33 cellular contexts compared by ENCODE assay signal in the genomic region with DNA sequence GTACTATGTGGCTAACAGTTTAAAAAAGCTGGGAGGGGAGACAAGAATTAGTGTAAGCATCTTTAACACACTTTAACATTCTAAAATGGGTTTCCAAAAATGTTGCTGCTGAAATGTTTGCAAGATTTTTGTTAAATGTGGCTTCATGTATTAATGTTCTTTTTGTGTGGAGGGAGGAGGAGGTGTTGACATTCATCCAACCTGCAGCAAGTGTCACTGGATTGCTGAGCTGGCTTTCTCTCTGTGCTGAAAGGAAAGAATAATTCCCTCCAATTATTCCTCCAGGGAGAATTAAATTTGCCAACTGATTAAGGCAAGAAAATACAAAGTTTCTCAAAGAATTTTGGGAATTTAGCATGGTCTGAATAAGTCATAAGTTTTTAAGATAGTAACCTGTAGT.
"Had no signal": no experiment of that assay in that cellular context is flagged by ENCODE, and none has a peak within 500 bp of the region (broad histone marks: within the 10 kb centered on the region; RNA-seq: fewer than 3 reads in every experiment).

No MANE protein-coding gene starts in this region.

- H3K4me3 Mint-ChIP-seq: activated CD4-positive, alpha-beta memory T cell treated with anti-CD3 and anti-CD28 coated beads for 36 hours; activated CD4-positive, alpha-beta T cell treated with anti-CD3 and anti-CD28 coated beads for 36 hours; activated CD4-positive, alpha-beta T cell treated with anti-CD3 and anti-CD28 coated beads, Interleukin-2, amount 10 ng/mL, durations not matched to agents 24 days and 14 days; activated CD8-positive, alpha-beta memory T cell treated with anti-CD3 and anti-CD28 coated beads, Interleukin-2, amount 10 ng/mL, durations not matched to agents 7 days and 5 days; activated CD8-positive, alpha-beta T cell treated with anti-CD3 and anti-CD28 coated beads, Interleukin-2, amount 10 ng/mL, durations not matched to agents 7 days and 5 days; activated naive CD4-positive, alpha-beta T cell treated with anti-CD3 and anti-CD28 coated beads for 36 hours; activated naive CD4-positive, alpha-beta T cell treated with anti-CD3 and anti-CD28 coated beads, Interleukin-2, amount 50 U/mL, for 24 hours; activated naive CD8-positive, alpha-beta T cell treated with anti-CD3 and anti-CD28 coated beads for 36 hours; activated naive CD8-positive, alpha-beta T cell treated with anti-CD3 and anti-CD28 coated beads, Interleukin-2, amount 50 U/mL, for 24 hours; activated T-helper 1 cell treated with anti-CD3 and anti-CD28 coated beads, Interleukin-12 subunit alpha, Interleukin-12 subunit beta, Interleukin-2, Interleukin-4 antibody, amounts not matched to agents 30 ng/mL and 10 ng/mL and 1 ng/mL, durations not matched to agents 14 hours and 24 hours and 36 hours; central memory CD8-positive, alpha-beta T cell; dendritic cell treated with granulocyte-macrophage colony-stimulating factor and Interleukin-4, amounts not matched to agents 40 ng/mL and 50 ng/mL, for 4 days; endodermal cell had no signal

- ATAC-seq: activated CD4-positive, alpha-beta T cell treated with anti-CD3 and anti-CD28 coated beads for 36 hours; activated CD8-positive, alpha-beta memory T cell treated with anti-CD3 and anti-CD28 coated beads, Interleukin-2, amount 10 ng/mL, durations not matched to agents 7 days and 5 days; activated CD8-positive, alpha-beta T cell treated with anti-CD3 and anti-CD28 coated beads, Interleukin-2, amount 10 ng/mL, durations not matched to agents 7 days and 5 days; activated naive CD8-positive, alpha-beta T cell treated with anti-CD3 and anti-CD28 coated beads, Interleukin-2, amount 50 U/mL, for 24 hours; esophagus mucosa; heart left ventricle had no signal

- H3K36me3 ChIP-seq: ascending aorta, breast epithelium, cardiac muscle cell, heart left ventricle had no signal

- H3K4me1 Mint-ChIP-seq: activated CD4-positive, alpha-beta T cell treated with anti-CD3 and anti-CD28 coated beads for 36 hours; activated CD4-positive, alpha-beta T cell treated with anti-CD3 and anti-CD28 coated beads, Interleukin-2, amount 10 ng/mL, durations not matched to agents 24 days and 14 days; activated CD8-positive, alpha-beta memory T cell treated with anti-CD3 and anti-CD28 coated beads, Interleukin-2, amount 10 ng/mL, durations not matched to agents 7 days and 5 days; activated naive CD4-positive, alpha-beta T cell treated with anti-CD3 and anti-CD28 coated beads, Interleukin-2, amount 50 U/mL, for 24 hours; activated naive CD8-positive, alpha-beta T cell treated with anti-CD3 and anti-CD28 coated beads for 36 hours; activated naive CD8-positive, alpha-beta T cell treated with anti-CD3 and anti-CD28 coated beads, Interleukin-2, amount 50 U/mL, for 24 hours; central memory CD8-positive, alpha-beta T cell; endodermal cell had no signal

- H3K36me3 Mint-ChIP-seq: activated CD4-positive, alpha-beta memory T cell treated with anti-CD3 and anti-CD28 coated beads for 36 hours; activated CD8-positive, alpha-beta memory T cell treated with anti-CD3 and anti-CD28 coated beads, Interleukin-2, amount 10 ng/mL, durations not matched to agents 7 days and 5 days; activated naive CD4-positive, alpha-beta T cell treated with anti-CD3 and anti-CD28 coated beads, Interleukin-2, amount 50 U/mL, for 24 hours; activated naive CD8-positive, alpha-beta T cell treated with anti-CD3 and anti-CD28 coated beads for 36 hours; brain had no signal

- H3K4me1 ChIP-seq: ascending aorta, breast epithelium had no signal

- DNase-seq: activated CD4-positive, alpha-beta memory T cell treated with anti-CD3 and anti-CD28 coated beads for 36 hours; activated CD4-positive, alpha-beta T cell treated with anti-CD3 and anti-CD28 coated beads for 36 hours; activated CD4-positive, alpha-beta T cell treated with anti-CD3 and anti-CD28 coated beads, Interleukin-2, amount 10 ng/mL, durations not matched to agents 24 days and 14 days; activated CD4-positive, CD25-positive, alpha-beta regulatory T cell; activated CD4-positive, CD25-positive, alpha-beta regulatory T cell treated with anti-CD3 and anti-CD28 coated beads, Interleukin-2, amount 50 U/mL, for 72 hours; activated CD8-positive, alpha-beta memory T cell treated with anti-CD3 and anti-CD28 coated beads, Interleukin-2, amount 10 ng/mL, durations not matched to agents 7 days and 5 days; activated CD8-positive, alpha-beta memory T cell treated with anti-CD3 and anti-CD28 coated beads, Interleukin-2, amount 50 U/mL, for 4 hours; activated CD8-positive, alpha-beta T cell treated with anti-CD3 and anti-CD28 coated beads, Interleukin-2, amount 10 ng/mL, durations not matched to agents 7 days and 5 days; activated effector memory CD4-positive, alpha-beta T cell treated with anti-CD3 and anti-CD28 coated beads, Interleukin-2, amount 50 U/mL, for 16 hours; activated naive CD4-positive, alpha-beta T cell treated with anti-CD3 and anti-CD28 coated beads for 36 hours; activated naive CD8-positive, alpha-beta T cell treated with anti-CD3 and anti-CD28 coated beads for 36 hours; activated naive CD8-positive, alpha-beta T cell treated with anti-CD3 and anti-CD28 coated beads, Interleukin-2, amount 50 U/mL, for 24 hours; activated T-cell treated with anti-CD3 and anti-CD28 coated beads, Interleukin-2, amount 50 U/mL, for 1 hour; activated T-cell treated with anti-CD3 and anti-CD28 coated beads, Interleukin-2, amount 50 U/mL, for 48 hours; dorsolateral prefrontal cortex; effector memory CD4-positive, alpha-beta T cell; endodermal cell; foreskin fibroblast; glutamatergic neuron; heart left ventricle; T-helper 1 cell; T-helper 2 cell had no signal

- H3K27ac Mint-ChIP-seq: activated CD4-positive, alpha-beta memory T cell treated with anti-CD3 and anti-CD28 coated beads for 36 hours; activated CD4-positive, alpha-beta T cell treated with anti-CD3 and anti-CD28 coated beads for 36 hours; activated CD4-positive, alpha-beta T cell treated with anti-CD3 and anti-CD28 coated beads, Interleukin-2, amount 10 ng/mL, durations not matched to agents 24 days and 14 days; activated CD8-positive, alpha-beta memory T cell treated with anti-CD3 and anti-CD28 coated beads, Interleukin-2, amount 10 ng/mL, durations not matched to agents 7 days and 5 days; activated CD8-positive, alpha-beta T cell treated with anti-CD3 and anti-CD28 coated beads, Interleukin-2, amount 10 ng/mL, durations not matched to agents 7 days and 5 days; activated naive CD4-positive, alpha-beta T cell treated with anti-CD3 and anti-CD28 coated beads for 36 hours; activated naive CD4-positive, alpha-beta T cell treated with anti-CD3 and anti-CD28 coated beads, Interleukin-2, amount 50 U/mL, for 24 hours; activated naive CD8-positive, alpha-beta T cell treated with anti-CD3 and anti-CD28 coated beads for 36 hours; activated naive CD8-positive, alpha-beta T cell treated with anti-CD3 and anti-CD28 coated beads, Interleukin-2, amount 50 U/mL, for 24 hours; activated T-helper 1 cell treated with anti-CD3 and anti-CD28 coated beads, Interleukin-12 subunit alpha, Interleukin-12 subunit beta, Interleukin-2, Interleukin-4 antibody, amounts not matched to agents 30 ng/mL and 10 ng/mL and 1 ng/mL, durations not matched to agents 14 hours and 24 hours and 36 hours; activated T-helper 2 cell treated with anti-CD3 and anti-CD28 coated beads, Interferon-gamma antibody, Interleukin-2, Interleukin-4, amounts not matched to agents 10 μg/mL and 5 μg/mL and 100 μg/mL, durations not matched to agents 14 hours and 24 hours and 36 hours; brain; dendritic cell treated with granulocyte-macrophage colony-stimulating factor and Interleukin-4, amounts not matched to agents 40 ng/mL and 50 ng/mL, for 4 days; endodermal cell had no signal

- H3K9me3 Mint-ChIP-seq: activated CD4-positive, alpha-beta memory T cell treated with anti-CD3 and anti-CD28 coated beads for 36 hours; activated CD4-positive, alpha-beta T cell treated with anti-CD3 and anti-CD28 coated beads, Interleukin-2, amount 10 ng/mL, durations not matched to agents 24 days and 14 days; activated naive CD4-positive, alpha-beta T cell treated with anti-CD3 and anti-CD28 coated beads for 36 hours; activated naive CD4-positive, alpha-beta T cell treated with anti-CD3 and anti-CD28 coated beads, Interleukin-2, amount 50 U/mL, for 24 hours; activated naive CD8-positive, alpha-beta T cell treated with anti-CD3 and anti-CD28 coated beads for 36 hours; activated naive CD8-positive, alpha-beta T cell treated with anti-CD3 and anti-CD28 coated beads, Interleukin-2, amount 50 U/mL, for 24 hours; activated T-helper 1 cell treated with anti-CD3 and anti-CD28 coated beads, Interleukin-12 subunit alpha, Interleukin-12 subunit beta, Interleukin-2, Interleukin-4 antibody, amounts not matched to agents 30 ng/mL and 10 ng/mL and 1 ng/mL, durations not matched to agents 14 hours and 24 hours and 36 hours; activated T-helper 2 cell treated with anti-CD3 and anti-CD28 coated beads, Interferon-gamma antibody, Interleukin-2, Interleukin-4, amounts not matched to agents 10 μg/mL and 5 μg/mL and 100 μg/mL, durations not matched to agents 14 hours and 24 hours and 36 hours; brain; central memory CD8-positive, alpha-beta T cell; dendritic cell treated with granulocyte-macrophage colony-stimulating factor and Interleukin-4, amounts not matched to agents 40 ng/mL and 50 ng/mL, for 4 days; endodermal cell had no signal

- H3K4me3 ChIP-seq: ascending aorta, breast epithelium, cardiac muscle cell, coronary artery, dorsolateral prefrontal cortex, heart left ventricle had no signal

- H3K9me3 ChIP-seq: ascending aorta, breast epithelium, heart left ventricle had no signal

- H3K27me3 ChIP-seq: ascending aorta, breast epithelium, cardiac muscle cell, heart left ventricle had no signal

- H3K27me3 Mint-ChIP-seq: activated CD8-positive, alpha-beta memory T cell treated with anti-CD3 and anti-CD28 coated beads, Interleukin-2, amount 10 ng/mL, durations not matched to agents 7 days and 5 days; brain; dendritic cell treated with granulocyte-macrophage colony-stimulating factor and Interleukin-4, amounts not matched to agents 40 ng/mL and 50 ng/mL, for 4 days had no signal

- H3K27ac ChIP-seq: ascending aorta, breast epithelium, cardiac muscle cell, coronary artery, dorsolateral prefrontal cortex, heart left ventricle had no signal
